9 cellular contexts compared by ENCODE assay signal in genomic region chr17:45719335-45720071, GRCh38.
DNase-seq lines count a peak whose midpoint lies in the region; ATAC-seq, FAIRE-seq and TF ChIP-seq lines count a peak whose summit lies in the region.
"Had no signal": no experiment of that assay in that cellular context is flagged by ENCODE, and none has a peak within 500 bp of the region (broad histone marks: within the 10 kb centered on the region; RNA-seq: fewer than 3 reads in every experiment).

No MANE protein-coding gene starts in this region.

- ATAC-seq in activated CD8-positive, alpha-beta T cell treated with anti-CD3 and anti-CD28 coated beads for 36 hours, result no peak
- no peak for ATAC-seq in activated CD8-positive, alpha-beta T cell treated with anti-CD3 and anti-CD28 coated beads, Interleukin-2, amount 10 ng/mL, durations not matched to agents 7 days and 5 days
- no peak for ATAC-seq in GM19463 (IDR thresholded peaks at IDR 0.05; ENCODE audit: unreplicated experiment)

- H3K9me3 Mint-ChIP-seq in activated CD8-positive, alpha-beta T cell treated with anti-CD3 and anti-CD28 coated beads for 36 hours, result peaks cover 3% of the 10 kb centered on the region
- H3K9me3 Mint-ChIP-seq in activated CD8-positive, alpha-beta T cell treated with anti-CD3 and anti-CD28 coated beads, Interleukin-2, amount 10 ng/mL, durations not matched to agents 7 days and 5 days (ENCODE audit: insufficient read depth), result no peaks in the 10 kb centered on the region

- H4K20me1 ChIP-seq in smooth muscle cell (ENCODE audit: low read depth), result peaks cover 7% of the 10 kb centered on the region

- intact Hi-C loops in activated CD8-positive, alpha-beta T cell treated with anti-CD3 and anti-CD28 coated beads for 36 hours (cut with micrococcal nuclease), result no loop called here
- intact Hi-C loops in sigmoid colon (cut with DNase I), result no loop called here

- no peak overlapping the region for H3K4me3 ChIP-seq in NT2/D1 (ENCODE audit: insufficient read length, low read depth)
- no peak overlapping the region for H3K4me3 ChIP-seq in fibroblast of mammary gland (ENCODE audit: control insufficient read depth, low read depth, low read length)
- no peak overlapping the region for H3K4me3 ChIP-seq in smooth muscle cell
- H3K4me3 ChIP-seq in sigmoid colon, result no peak overlapping the region

- no peak overlapping the region for H3K4me3 Mint-ChIP-seq in activated CD8-positive, alpha-beta T cell treated with anti-CD3 and anti-CD28 coated beads for 36 hours
- no peak overlapping the region for H3K4me3 Mint-ChIP-seq in activated CD8-positive, alpha-beta T cell treated with anti-CD3 and anti-CD28 coated beads, Interleukin-2, amount 10 ng/mL, durations not matched to agents 7 days and 5 days

- H3K9me3 ChIP-seq in NT2/D1 (ENCODE audit: insufficient read depth, low read length), result peaks cover 6% of the 10 kb centered on the region; the same call in 1 of the 2 replicates
- no peaks in the 10 kb centered on the region for H3K9me3 ChIP-seq in smooth muscle cell (replicated peaks; ENCODE audit: low read depth)
- peaks cover 0 to 3% (median 0%) of the 10 kb centered on the region in 4 donors for H3K9me3 ChIP-seq in sigmoid colon

- no peak for FAIRE-seq in GM19239 (lab: Jason Lieb, UNC)
- FAIRE-seq: G401.6 had no signal

- POLR2A ChIA-PET in activated CD8-positive, alpha-beta T cell treated with anti-CD3 and anti-CD28 coated beads for 36 hours (lab: Charles Lee), result no interaction called here
- POLR2A ChIA-PET in activated CD8-positive, alpha-beta T cell treated with anti-CD3 and anti-CD28 coated beads, Interleukin-2, amount 10 ng/mL, durations not matched to agents 7 days and 5 days (lab: Charles Lee), result no interaction called here

- peak overlapping the region; percentile 49 for H3K4me2 ChIP-seq in smooth muscle cell

- H2AFZ ChIP-seq in smooth muscle cell (ENCODE audit: low read depth), result no peak overlapping the region

- CTCF ChIA-PET in activated CD8-positive, alpha-beta T cell treated with anti-CD3 and anti-CD28 coated beads for 36 hours (lab: Charles Lee), result interaction anchor here (1.1 to 1.6 kb wide), 5 partner anchors 63 to 266 kb away, joined by 3 to 5 read pairs (median 4); no protein-coding TSS in a partner anchor
- CTCF ChIA-PET in activated CD8-positive, alpha-beta T cell treated with anti-CD3 and anti-CD28 coated beads, Interleukin-2, amount 10 ng/mL, durations not matched to agents 7 days and 5 days (lab: Charles Lee), result interaction anchor here (1.3 kb wide), 1 partner anchor 10 kb away, joined by 3 read pairs; no protein-coding TSS in a partner anchor

- TF ChIP-seq CTCF in activated CD8-positive, alpha-beta T cell treated with anti-CD3 and anti-CD28 coated beads for 36 hours (IDR thresholded peaks at IDR 0.05), result peak; percentile 12
- peak; percentile 59 for TF ChIP-seq CTCF in fibroblast of mammary gland (conservative IDR thresholded peaks at IDR 0.05; ENCODE audit: control insufficient read depth, insufficient read depth, low read depth, low read length)
- TF ChIP-seq CTCF in smooth muscle cell (IDR thresholded peaks at IDR 0.05; ENCODE audit: borderline replicate concordance, insufficient read depth, poor library complexity, severe bottlenecking), result peak; percentile 36
- no peak for TF ChIP-seq CTCF in sigmoid colon (IDR thresholded peaks at IDR 0.05)

- H3K27me3 Mint-ChIP-seq in activated CD8-positive, alpha-beta T cell treated with anti-CD3 and anti-CD28 coated beads for 36 hours, result peaks cover 22% of the 10 kb centered on the region
- H3K27me3 Mint-ChIP-seq in activated CD8-positive, alpha-beta T cell treated with anti-CD3 and anti-CD28 coated beads, Interleukin-2, amount 10 ng/mL, durations not matched to agents 7 days and 5 days (ENCODE audit: low read depth), result peaks cover 34% of the 10 kb centered on the region

- H3K79me2 ChIP-seq in smooth muscle cell (ENCODE audit: low read depth), result no peaks in the 10 kb centered on the region

- peak overlapping the region; percentile 80 for H3K27ac ChIP-seq in smooth muscle cell (ENCODE audit: low read depth)
- H3K27ac ChIP-seq in sigmoid colon, result no peak overlapping the region

- WGBS in smooth muscle cell (ENCODE audit: low lambda C conversion rate), result 43% methylated on average over 3 of the region's 3 CpGs
- 64 to 69% methylated on average over 3 of the region's 3 CpGs for WGBS in sigmoid colon, 2 donors

- H3K4me1 ChIP-seq in NT2/D1 (ENCODE audit: insufficient read depth, insufficient read length), result peaks cover 9% of the 10 kb centered on the region
- peaks cover 5% of the 10 kb centered on the region for H3K4me1 ChIP-seq in smooth muscle cell (ENCODE audit: low read depth)
- no peaks in the 10 kb centered on the region for H3K4me1 ChIP-seq in sigmoid colon

- H3K4me1 Mint-ChIP-seq in activated CD8-positive, alpha-beta T cell treated with anti-CD3 and anti-CD28 coated beads for 36 hours (ENCODE audit: low read depth), result no peaks in the 10 kb centered on the region
- no peaks in the 10 kb centered on the region for H3K4me1 Mint-ChIP-seq in activated CD8-positive, alpha-beta T cell treated with anti-CD3 and anti-CD28 coated beads, Interleukin-2, amount 10 ng/mL, durations not matched to agents 7 days and 5 days (ENCODE audit: low read depth)

- TF ChIP-seq EP300 in sigmoid colon (IDR thresholded peaks at IDR 0.05), result no peak

- no peak overlapping the region for H3K9ac ChIP-seq in NT2/D1 (ENCODE audit: insufficient read length, low read depth)
- peak overlapping the region; percentile 37 for H3K9ac ChIP-seq in smooth muscle cell (ENCODE audit: low read depth)

- TF ChIP-seq POLR2A in sigmoid colon (IDR thresholded peaks at IDR 0.05), result no peak

- H3K27me3 ChIP-seq in NT2/D1 (ENCODE audit: insufficient read depth, insufficient read length), result no peaks in the 10 kb centered on the region
- peaks cover 6% of the 10 kb centered on the region for H3K27me3 ChIP-seq in smooth muscle cell (ENCODE audit: low read depth)
- H3K27me3 ChIP-seq in sigmoid colon, result peaks cover 0 to 22% (median 12%) of the 10 kb centered on the region in 3 donors

- no peak for DNase-seq in activated CD8-positive, alpha-beta T cell treated with anti-CD3 and anti-CD28 coated beads for 36 hours
- no peak for DNase-seq in activated CD8-positive, alpha-beta T cell treated with anti-CD3 and anti-CD28 coated beads, Interleukin-2, amount 10 ng/mL, durations not matched to agents 7 days and 5 days
- DNase-seq in NT2/D1 (ENCODE audit: low read depth, low spot score), result peak; percentile 44
- peak; percentile 81 for DNase-seq in fibroblast of mammary gland (ENCODE audit: low read depth)
- DNase-seq in smooth muscle cell (lab: John Stamatoyannopoulos, UW; ENCODE audit: unreplicated experiment), result peak; percentile 12
- DNase-seq in sigmoid colon, result no peak
- no peak for DNase-seq in GM19239 (ENCODE audit: insufficient read length, low spot score)

- no peaks in the 10 kb centered on the region for H3K36me3 Mint-ChIP-seq in activated CD8-positive, alpha-beta T cell treated with anti-CD3 and anti-CD28 coated beads for 36 hours (ENCODE audit: low read depth)
- H3K36me3 Mint-ChIP-seq in activated CD8-positive, alpha-beta T cell treated with anti-CD3 and anti-CD28 coated beads, Interleukin-2, amount 10 ng/mL, durations not matched to agents 7 days and 5 days (ENCODE audit: low read depth), result no peaks in the 10 kb centered on the region

- no peak overlapping the region for H3K27ac Mint-ChIP-seq in activated CD8-positive, alpha-beta T cell treated with anti-CD3 and anti-CD28 coated beads for 36 hours
- no peak overlapping the region for H3K27ac Mint-ChIP-seq in activated CD8-positive, alpha-beta T cell treated with anti-CD3 and anti-CD28 coated beads, Interleukin-2, amount 10 ng/mL, durations not matched to agents 7 days and 5 days

- H3F3A ChIP-seq in smooth muscle cell (ENCODE audit: low read depth), result peaks cover 7% of the 10 kb centered on the region

- H3K36me3 ChIP-seq in NT2/D1 (ENCODE audit: insufficient read depth, insufficient read length, low read length) (no peaks in the 10 kb centered on the region), smooth muscle cell (ENCODE audit: low read depth) (no peaks in the 10 kb centered on the region), sigmoid colon (no peaks in the 10 kb centered on the region)

Comparison
In these comparisons a context has a peak if more than half of its experiments do, and no peak if none do; other contexts are left out.
1. DNase-seq: peak in NT2/D1 (single experiment), fibroblast of mammary gland (single experiment) and smooth muscle cell (single experiment); none in activated CD8-positive, alpha-beta T cell treated with anti-CD3 and anti-CD28 coated beads for 36 hours (single experiment), activated CD8-positive, alpha-beta T cell treated with anti-CD3 and anti-CD28 coated beads, Interleukin-2, amount 10 ng/mL, durations not matched to agents 7 days and 5 days (single experiment), sigmoid colon (single experiment) and GM19239 (single experiment).
2. CTCF ChIP-seq: peak in activated CD8-positive, alpha-beta T cell treated with anti-CD3 and anti-CD28 coated beads for 36 hours (single experiment), fibroblast of mammary gland (single experiment) and smooth muscle cell (single experiment); none in sigmoid colon (0 of 4).